Comparison of ENCODE assay signal across 1 cellular context in the genomic region with DNA sequence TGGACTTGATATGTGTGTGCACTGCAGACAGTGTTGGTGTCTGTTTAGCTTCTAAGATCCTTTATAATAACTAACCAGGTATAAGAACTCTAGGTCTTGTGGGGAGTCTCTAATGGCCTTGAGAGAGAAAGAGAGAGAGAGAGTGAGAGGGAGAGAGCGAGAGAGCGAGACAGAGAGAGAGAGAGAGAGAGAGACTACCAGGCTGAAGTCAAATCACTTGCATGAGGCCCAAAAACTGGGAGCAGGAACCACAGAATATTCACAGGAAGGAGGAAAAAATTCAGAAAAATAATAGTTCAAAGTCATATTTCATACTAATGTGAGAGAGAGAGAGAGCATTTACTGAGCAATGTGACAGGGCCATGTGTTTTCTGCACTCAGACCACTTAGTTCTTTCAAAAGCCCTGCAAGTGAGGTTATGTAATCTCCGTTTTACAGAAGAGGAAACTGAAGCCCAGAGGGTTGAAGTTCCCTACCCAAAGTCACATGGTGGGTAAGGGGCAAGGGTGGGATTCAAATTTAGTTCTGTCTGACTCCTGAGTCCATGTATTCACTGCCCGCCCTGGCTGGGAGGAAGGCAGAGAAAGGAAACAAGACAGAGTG.
TF ChIP-seq lines count a peak whose summit lies in the region.

No MANE protein-coding gene starts in this region.

TF ChIP-seq in GM12878, 131 proteins besides CTCF, POLR2A, EP300 and RAD21:
- TF ChIP-seq ZZZ3 (IDR thresholded peaks at IDR 0.05; ENCODE audit: control insufficient read depth, insufficient read length, low read depth), result peak; percentile 56
- TF ChIP-seq BHLHE40 (IDR thresholded peaks at IDR 0.05; ENCODE audit: borderline replicate concordance in 1 of 2, low read depth in 2 of 2, low read length in 1 of 2), result no peak
